ENCODE assay signal across 18 cellular contexts in the genomic region with DNA sequence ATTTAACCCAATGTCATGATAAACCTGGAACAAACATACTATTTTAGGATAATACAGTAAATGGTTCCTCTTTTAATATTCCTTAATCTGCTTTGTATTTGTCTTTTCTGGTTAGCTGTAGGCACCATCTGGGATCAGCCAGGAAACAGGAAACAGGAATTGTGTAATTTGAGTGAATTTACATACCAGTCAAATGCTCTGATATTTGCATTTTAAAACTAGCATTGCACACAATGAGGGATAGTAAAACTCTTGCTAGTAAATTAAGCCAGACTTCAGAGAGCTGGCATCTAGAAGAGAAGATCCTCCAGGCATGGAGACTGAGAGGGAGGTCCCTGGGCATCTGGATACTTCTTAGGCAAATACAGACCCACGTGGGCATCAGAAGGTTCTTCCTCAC.
"Had no signal": no experiment of that assay in that cellular context is flagged by ENCODE, and none has a peak within 500 bp of the region (broad histone marks: within the 10 kb centered on the region; RNA-seq: fewer than 3 reads in every experiment).

No MANE protein-coding gene starts in this region.

- H3K27ac ChIP-seq: dorsolateral prefrontal cortex, lower lobe of right lung, thyroid gland had no signal

- H3K27ac Mint-ChIP-seq: activated CD4-positive, alpha-beta memory T cell treated with anti-CD3 and anti-CD28 coated beads for 36 hours; activated CD8-positive, alpha-beta memory T cell treated with anti-CD3 and anti-CD28 coated beads, Interleukin-2, amount 10 ng/mL, durations not matched to agents 7 days and 5 days; activated naive CD4-positive, alpha-beta T cell treated with anti-CD3 and anti-CD28 coated beads, Interleukin-2, amount 10 ng/mL, durations not matched to agents 7 days and 5 days; activated naive CD8-positive, alpha-beta T cell treated with anti-CD3 and anti-CD28 coated beads, Interleukin-2, amount 50 U/mL, for 24 hours; brain; nephron progenitor cell; stimulated activated naive B cell treated with anti-CD40 and anti-IgM and Interleukin-4, amounts not matched to agents 10 μg/mL and 1 μg/mL and 100 μg/mL, for 72 hours had no signal

- DNase-seq: activated CD4-positive, alpha-beta memory T cell treated with anti-CD3 and anti-CD28 coated beads for 36 hours; activated CD4-positive, alpha-beta T cell treated with anti-CD3 and anti-CD28 coated beads for 4 hours; activated CD8-positive, alpha-beta memory T cell treated with anti-CD3 and anti-CD28 coated beads, Interleukin-2, amount 10 ng/mL, durations not matched to agents 7 days and 5 days; activated naive CD4-positive, alpha-beta T cell treated with anti-CD3 and anti-CD28 coated beads, Interleukin-2, amount 10 ng/mL, durations not matched to agents 7 days and 5 days; activated naive CD8-positive, alpha-beta T cell treated with anti-CD3 and anti-CD28 coated beads, Interleukin-2, amount 50 U/mL, for 24 hours; anterior cingulate cortex; caudate nucleus; dorsolateral prefrontal cortex; erythroblast; left colon; lower lobe of right lung; midbrain; nephron progenitor cell; nucleus accumbens; retina; stimulated activated naive B cell treated with anti-CD40 and anti-IgM and Interleukin-4, amounts not matched to agents 10 μg/mL and 1 μg/mL and 100 μg/mL, for 72 hours; thyroid gland had no signal

- H3K4me3 Mint-ChIP-seq: activated CD4-positive, alpha-beta memory T cell treated with anti-CD3 and anti-CD28 coated beads for 36 hours; activated CD8-positive, alpha-beta memory T cell treated with anti-CD3 and anti-CD28 coated beads, Interleukin-2, amount 10 ng/mL, durations not matched to agents 7 days and 5 days; activated naive CD4-positive, alpha-beta T cell treated with anti-CD3 and anti-CD28 coated beads, Interleukin-2, amount 10 ng/mL, durations not matched to agents 7 days and 5 days; activated naive CD8-positive, alpha-beta T cell treated with anti-CD3 and anti-CD28 coated beads, Interleukin-2, amount 50 U/mL, for 24 hours; brain; nephron progenitor cell; stimulated activated naive B cell treated with anti-CD40 and anti-IgM and Interleukin-4, amounts not matched to agents 10 μg/mL and 1 μg/mL and 100 μg/mL, for 72 hours had no signal

- H3K9me3 ChIP-seq: lower lobe of right lung, thyroid gland had no signal

- H3K4me1 Mint-ChIP-seq: activated CD8-positive, alpha-beta memory T cell treated with anti-CD3 and anti-CD28 coated beads, Interleukin-2, amount 10 ng/mL, durations not matched to agents 7 days and 5 days; activated naive CD4-positive, alpha-beta T cell treated with anti-CD3 and anti-CD28 coated beads, Interleukin-2, amount 10 ng/mL, durations not matched to agents 7 days and 5 days; activated naive CD8-positive, alpha-beta T cell treated with anti-CD3 and anti-CD28 coated beads, Interleukin-2, amount 50 U/mL, for 24 hours; brain; stimulated activated naive B cell treated with anti-CD40 and anti-IgM and Interleukin-4, amounts not matched to agents 10 μg/mL and 1 μg/mL and 100 μg/mL, for 72 hours had no signal

- H3K9me3 Mint-ChIP-seq: activated CD4-positive, alpha-beta memory T cell treated with anti-CD3 and anti-CD28 coated beads for 36 hours; activated naive CD4-positive, alpha-beta T cell treated with anti-CD3 and anti-CD28 coated beads, Interleukin-2, amount 10 ng/mL, durations not matched to agents 7 days and 5 days; activated naive CD8-positive, alpha-beta T cell treated with anti-CD3 and anti-CD28 coated beads, Interleukin-2, amount 50 U/mL, for 24 hours; brain; stimulated activated naive B cell treated with anti-CD40 and anti-IgM and Interleukin-4, amounts not matched to agents 10 μg/mL and 1 μg/mL and 100 μg/mL, for 72 hours had no signal

- H3K4me1 ChIP-seq: lower lobe of right lung, thyroid gland had no signal

- ATAC-seq: activated CD8-positive, alpha-beta memory T cell treated with anti-CD3 and anti-CD28 coated beads, Interleukin-2, amount 10 ng/mL, durations not matched to agents 7 days and 5 days; activated naive CD8-positive, alpha-beta T cell treated with anti-CD3 and anti-CD28 coated beads, Interleukin-2, amount 50 U/mL, for 24 hours; left colon; lower lobe of right lung; stimulated activated naive B cell treated with anti-CD40 and anti-IgM and Interleukin-4, amounts not matched to agents 10 μg/mL and 1 μg/mL and 100 μg/mL, for 72 hours had no signal

- H3K4me3 ChIP-seq: dorsolateral prefrontal cortex, lower lobe of right lung, thyroid gland had no signal

- H3K27me3 ChIP-seq: thyroid gland had no signal

- H3K27me3 Mint-ChIP-seq: activated CD4-positive, alpha-beta memory T cell treated with anti-CD3 and anti-CD28 coated beads for 36 hours; brain; stimulated activated naive B cell treated with anti-CD40 and anti-IgM and Interleukin-4, amounts not matched to agents 10 μg/mL and 1 μg/mL and 100 μg/mL, for 72 hours had no signal
